1 cellular context compared by ENCODE assay signal in genomic region chr16:28491970-28492474, GRCh38.
A peak's percentile ranks its signal among the peaks of the same experiment; 100 is the strongest.
TF ChIP-seq lines count a peak whose summit lies in the region.

CLN3 (minus strand) TSS chr16:28492074; CDS start chr16:28491759, 315 bp downstream.

TF ChIP-seq in HepG2, 621 proteins besides CTCF, POLR2A, EP300 and RAD21 (continued from another document and continues in another):
- TF ChIP-seq RFX5 (IDR thresholded peaks at IDR 0.05; ENCODE audit: low read depth, low read length), result no peak
- TF ChIP-seq ZNF790 (CRISPR knock-in tag; IDR thresholded peaks at IDR 0.05; ENCODE audit: borderline replicate concordance), result peak; percentile 4; the same call in 1 of the 2 replicates
- TF ChIP-seq XRCC5 (optimal IDR thresholded peaks at IDR 0.05; ENCODE audit: low read length), result no peak
- TF ChIP-seq PAXIP1 (CRISPR knock-in tag; conservative IDR thresholded peaks at IDR 0.05), result peak; percentile 60
- no peak for TF ChIP-seq ATM (IDR thresholded peaks at IDR 0.05; ENCODE audit: borderline replicate concordance)
- TF ChIP-seq ZNF7 (CRISPR knock-in tag; IDR thresholded peaks at IDR 0.05), result no peak
- no peak; the same call in 1 of the 2 replicates for TF ChIP-seq ZSCAN25 (CRISPR knock-in tag; IDR thresholded peaks at IDR 0.05)
- peak; percentile 43; the same call in 1 of the 2 replicates for TF ChIP-seq ZNF547 (CRISPR knock-in tag; IDR thresholded peaks at IDR 0.05)
- no peak for TF ChIP-seq ZNF382 (CRISPR knock-in tag; IDR thresholded peaks at IDR 0.05; ENCODE audit: borderline replicate concordance)
- 0 out of 2 replicates have a peak, but pooled peaks have one; percentile 17 for TF ChIP-seq TOPORS (CRISPR knock-in tag; IDR thresholded peaks at IDR 0.05)
- TF ChIP-seq CSRNP2 (CRISPR knock-in tag; conservative IDR thresholded peaks at IDR 0.05; ENCODE audit: low read depth), result no peak
- TF ChIP-seq POLR2AphosphoS5 (IDR thresholded peaks at IDR 0.05; ENCODE audit: low read depth, low read length), result peak; percentile 52
- TF ChIP-seq TGIF2 (CRISPR knock-in tag; IDR thresholded peaks at IDR 0.05), result peak; percentile 61; the same call in 1 of the 2 replicates
- no peak for TF ChIP-seq ZNF768 (CRISPR knock-in tag; IDR thresholded peaks at IDR 0.05)
- TF ChIP-seq TEAD2 (CRISPR knock-in tag; IDR thresholded peaks at IDR 0.05), result no peak
- TF ChIP-seq KDM1A (CRISPR knock-in tag; IDR thresholded peaks at IDR 0.05), result no peak
- no peak for TF ChIP-seq HMG20B (CRISPR knock-in tag; conservative IDR thresholded peaks at IDR 0.05)
- no peak for TF ChIP-seq ZNF674 (CRISPR knock-in tag; IDR thresholded peaks at IDR 0.05; ENCODE audit: low read depth)
- no peak; the same call in 1 of the 2 replicates for TF ChIP-seq HOXA5 (CRISPR knock-in tag; IDR thresholded peaks at IDR 0.05)
- no peak for TF ChIP-seq ZFP41 (CRISPR knock-in tag; IDR thresholded peaks at IDR 0.05; ENCODE audit: borderline replicate concordance)
- no peak; the same call in 1 of the 2 replicates for TF ChIP-seq BRD4 (CRISPR knock-in tag; IDR thresholded peaks at IDR 0.05)
- TF ChIP-seq TIGD3 (CRISPR knock-in tag; IDR thresholded peaks at IDR 0.05; ENCODE audit: borderline replicate concordance), result no peak
- no peak for TF ChIP-seq ZNF784 (CRISPR knock-in tag; IDR thresholded peaks at IDR 0.05; ENCODE audit: borderline replicate concordance)
- no peak for TF ChIP-seq ADNP (CRISPR knock-in tag; IDR thresholded peaks at IDR 0.05)
- peak; percentile 96 for TF ChIP-seq PHF20 (CRISPR knock-in tag; IDR thresholded peaks at IDR 0.05)
- TF ChIP-seq ZNF512B (CRISPR knock-in tag; IDR thresholded peaks at IDR 0.05; ENCODE audit: borderline replicate concordance), result no peak
- peak; percentile 81; the same call in 1 of the 2 replicates for TF ChIP-seq DNMT3B (CRISPR knock-in tag; conservative IDR thresholded peaks at IDR 0.05)
- TF ChIP-seq SIN3A (IDR thresholded peaks at IDR 0.05; ENCODE audit: borderline replicate concordance, low read depth, low read length), result peak; percentile 92
- TF ChIP-seq BRCA1 (CRISPR knock-in tag; IDR thresholded peaks at IDR 0.05), result no peak
- TF ChIP-seq RBAK (CRISPR knock-in tag; IDR thresholded peaks at IDR 0.05), result peak; percentile 86; the same call in 1 of the 2 replicates
- 0 out of 2 replicates have a peak, but pooled peaks have one; percentile 37 for TF ChIP-seq ZNF792 (CRISPR knock-in tag; IDR thresholded peaks at IDR 0.05)
- TF ChIP-seq HOXA7 (CRISPR knock-in tag; IDR thresholded peaks at IDR 0.05), result no peak
- TF ChIP-seq ZBTB20 (CRISPR knock-in tag; IDR thresholded peaks at IDR 0.05; ENCODE audit: borderline replicate concordance, low read depth), result no peak
- peak; percentile 34; the same call in 1 of the 2 replicates for TF ChIP-seq ZNF280D (CRISPR knock-in tag; IDR thresholded peaks at IDR 0.05)
- TF ChIP-seq ZSCAN21 (CRISPR knock-in tag; IDR thresholded peaks at IDR 0.05; ENCODE audit: borderline replicate concordance), result peak; percentile 67
- no peak for TF ChIP-seq DNMT1 (CRISPR knock-in tag; IDR thresholded peaks at IDR 0.05)
- 0 out of 2 replicates have a peak, but pooled peaks have one; percentile 62 for TF ChIP-seq KLF15 (CRISPR knock-in tag; IDR thresholded peaks at IDR 0.05; ENCODE audit: borderline replicate concordance)
- TF ChIP-seq SIX4 (CRISPR knock-in tag; IDR thresholded peaks at IDR 0.05), result no peak
- no peak for TF ChIP-seq PRMT3 (CRISPR knock-in tag; IDR thresholded peaks at IDR 0.05; ENCODE audit: borderline replicate concordance, low read depth)
- TF ChIP-seq SP2 (CRISPR knock-in tag; IDR thresholded peaks at IDR 0.05), result no peak
- TF ChIP-seq ZNF883 (CRISPR knock-in tag; IDR thresholded peaks at IDR 0.05; ENCODE audit: not compliant biosample characterization), result no peak
- peak; percentile 71; the same call in 1 of the 2 replicates for TF ChIP-seq FOXK1 (CRISPR knock-in tag; IDR thresholded peaks at IDR 0.05; ENCODE audit: borderline replicate concordance, low read depth)
- peak; percentile 91 for TF ChIP-seq CREM (IDR thresholded peaks at IDR 0.05)
- TF ChIP-seq CREM (CRISPR knock-in tag; IDR thresholded peaks at IDR 0.05), result no peak
- TF ChIP-seq ZNF83 (CRISPR knock-in tag; IDR thresholded peaks at IDR 0.05; ENCODE audit: borderline replicate concordance), result no peak
- no peak; the same call in 1 of the 2 replicates for TF ChIP-seq ZNF607 (CRISPR knock-in tag; IDR thresholded peaks at IDR 0.05; ENCODE audit: borderline replicate concordance)
- TF ChIP-seq POGZ (CRISPR knock-in tag; IDR thresholded peaks at IDR 0.05), result peak; percentile 86
- TF ChIP-seq ZNF260 (CRISPR knock-in tag; IDR thresholded peaks at IDR 0.05; ENCODE audit: borderline replicate concordance, low read depth), result no peak
- no peak for TF ChIP-seq MED1 (CRISPR knock-in tag; IDR thresholded peaks at IDR 0.05)
- TF ChIP-seq ONECUT2 (CRISPR knock-in tag; IDR thresholded peaks at IDR 0.05), result no peak
- 0 out of 2 replicates have a peak, but pooled peaks have one; percentile 1 for TF ChIP-seq ZNF558 (CRISPR knock-in tag; IDR thresholded peaks at IDR 0.05; ENCODE audit: borderline replicate concordance)
- peak; percentile 60 for TF ChIP-seq TFDP2 (CRISPR knock-in tag; IDR thresholded peaks at IDR 0.05)
- no peak for TF ChIP-seq PAF1 (CRISPR knock-in tag; IDR thresholded peaks at IDR 0.05)
- TF ChIP-seq KLF9 (CRISPR knock-in tag; IDR thresholded peaks at IDR 0.05; ENCODE audit: low read depth), result no peak
- no peak; the same call in 1 of the 2 replicates for TF ChIP-seq RELA (CRISPR knock-in tag; IDR thresholded peaks at IDR 0.05)
- no peak for TF ChIP-seq THAP7 (CRISPR knock-in tag; IDR thresholded peaks at IDR 0.05)
- TF ChIP-seq FOXK2 (IDR thresholded peaks at IDR 0.05), result peak; percentile 38; the same call in 1 of the 2 replicates
- no peak for TF ChIP-seq TP53 (CRISPR knock-in tag; conservative IDR thresholded peaks at IDR 0.05)
